In genomic region chr7:18461785-18462467, GRCh38 we compare ENCODE assay signal across 21 cellular contexts. TPM values are rescaled to one million over a fixed set of nuclear protein-coding genes. Genes with fewer than 3 reads are reported as not detected.
A peak's percentile ranks its signal among the peaks of the same experiment; 100 is the strongest.
DNase-seq lines count a peak whose midpoint lies in the region; ATAC-seq and TF ChIP-seq lines count a peak whose summit lies in the region.
"Had no signal": no experiment of that assay in that cellular context is flagged by ENCODE, and none has a peak within 500 bp of the region (broad histone marks: within the 10 kb centered on the region; RNA-seq: fewer than 3 reads in every experiment).

No MANE protein-coding gene starts in this region.

- no peak for TF ChIP-seq CTCF in activated CD8-positive, alpha-beta T cell treated with anti-CD3 and anti-CD28 coated beads for 36 hours (IDR thresholded peaks at IDR 0.05)

- no peak overlapping the region for H3K4me3 Mint-ChIP-seq in activated CD8-positive, alpha-beta T cell treated with anti-CD3 and anti-CD28 coated beads for 36 hours
- no peak overlapping the region for H3K4me3 Mint-ChIP-seq in activated CD8-positive, alpha-beta T cell treated with anti-CD3 and anti-CD28 coated beads, Interleukin-2, amount 10 ng/mL, durations not matched to agents 7 days and 5 days
- peak overlapping the region in 1 of 2 donors; percentile 22 for H3K4me3 Mint-ChIP-seq in stimulated activated naive B cell treated with anti-CD40 and anti-IgM and Interleukin-4, amounts not matched to agents 10 μg/mL and 1 μg/mL and 100 μg/mL, for 72 hours
- H3K4me3 Mint-ChIP-seq: memory B cell, neural crest cell had no signal

- no peaks in the 10 kb centered on the region for H3K36me3 Mint-ChIP-seq in activated CD8-positive, alpha-beta T cell treated with anti-CD3 and anti-CD28 coated beads for 36 hours (ENCODE audit: low read depth)
- H3K36me3 Mint-ChIP-seq in activated CD8-positive, alpha-beta T cell treated with anti-CD3 and anti-CD28 coated beads, Interleukin-2, amount 10 ng/mL, durations not matched to agents 7 days and 5 days (ENCODE audit: low read depth): no peaks in the 10 kb centered on the region
- no peaks in the 10 kb centered on the region for H3K36me3 Mint-ChIP-seq in stimulated activated naive B cell treated with anti-CD40 and anti-IgM and Interleukin-4, amounts not matched to agents 10 μg/mL and 1 μg/mL and 100 μg/mL, for 72 hours
- H3K36me3 Mint-ChIP-seq: memory B cell had no signal

- peak; percentile 42 for ATAC-seq in activated CD8-positive, alpha-beta T cell treated with anti-CD3 and anti-CD28 coated beads for 36 hours
- ATAC-seq in activated CD8-positive, alpha-beta T cell treated with anti-CD3 and anti-CD28 coated beads, Interleukin-2, amount 10 ng/mL, durations not matched to agents 7 days and 5 days: no peak
- ATAC-seq in GM21515 (IDR thresholded peaks at IDR 0.05; ENCODE audit: unreplicated experiment) (peak; percentile 51), HG03378 (IDR thresholded peaks at IDR 0.05; ENCODE audit: unreplicated experiment) (peak; percentile 53), HG03108 (IDR thresholded peaks at IDR 0.05; ENCODE audit: unreplicated experiment) (no peak)
- peak; percentile 53 to 67 for ATAC-seq in stimulated activated naive B cell treated with anti-CD40 and anti-IgM and Interleukin-4, amounts not matched to agents 10 μg/mL and 1 μg/mL and 100 μg/mL, for 72 hours (replicated peaks)
- ATAC-seq: HCT116 had no signal

- CTCF ChIA-PET in activated CD8-positive, alpha-beta T cell treated with anti-CD3 and anti-CD28 coated beads for 36 hours (lab: Charles Lee): no interaction called here
- CTCF ChIA-PET in activated CD8-positive, alpha-beta T cell treated with anti-CD3 and anti-CD28 coated beads, Interleukin-2, amount 10 ng/mL, durations not matched to agents 7 days and 5 days (lab: Charles Lee): no interaction called here

- no peaks in the 10 kb centered on the region for H3K9me3 Mint-ChIP-seq in activated CD8-positive, alpha-beta T cell treated with anti-CD3 and anti-CD28 coated beads for 36 hours
- H3K9me3 Mint-ChIP-seq in activated CD8-positive, alpha-beta T cell treated with anti-CD3 and anti-CD28 coated beads, Interleukin-2, amount 10 ng/mL, durations not matched to agents 7 days and 5 days (ENCODE audit: insufficient read depth): no peaks in the 10 kb centered on the region
- H3K9me3 Mint-ChIP-seq in stimulated activated naive B cell treated with anti-CD40 and anti-IgM and Interleukin-4, amounts not matched to agents 10 μg/mL and 1 μg/mL and 100 μg/mL, for 72 hours: no peaks in the 10 kb centered on the region
- H3K9me3 Mint-ChIP-seq: memory B cell, neural crest cell had no signal

- intact Hi-C loops in activated CD8-positive, alpha-beta T cell treated with anti-CD3 and anti-CD28 coated beads for 36 hours (cut with micrococcal nuclease): no loop called here

- DNase-seq in activated CD8-positive, alpha-beta T cell treated with anti-CD3 and anti-CD28 coated beads for 36 hours: no peak
- DNase-seq in activated CD8-positive, alpha-beta T cell treated with anti-CD3 and anti-CD28 coated beads, Interleukin-2, amount 10 ng/mL, durations not matched to agents 7 days and 5 days: no peak
- no peak for DNase-seq in stimulated activated naive B cell treated with anti-CD40 and anti-IgM and Interleukin-4, amounts not matched to agents 10 μg/mL and 1 μg/mL and 100 μg/mL, for 72 hours
- DNase-seq in NCI-H69 (lab: John Stamatoyannopoulos, UW) (no peak), medulla oblongata (ENCODE audit: extremely low spot score) (no peak)
- DNase-seq: activated CD4-positive, alpha-beta T cell treated with anti-CD3 and anti-CD28 coated beads for 1 hour; activated gamma-delta T cell; effector memory CD4-positive, alpha-beta T cell; GF-D8; islet precursor cell; KBM-7; NCI-H2081; NCI-H524 treated with DMSO at 0.1 percent for 48 hours; spleen; T1000 had no signal

- H3K27me3 Mint-ChIP-seq in activated CD8-positive, alpha-beta T cell treated with anti-CD3 and anti-CD28 coated beads for 36 hours: no peaks in the 10 kb centered on the region
- H3K27me3 Mint-ChIP-seq in activated CD8-positive, alpha-beta T cell treated with anti-CD3 and anti-CD28 coated beads, Interleukin-2, amount 10 ng/mL, durations not matched to agents 7 days and 5 days (ENCODE audit: low read depth): no peaks in the 10 kb centered on the region
- H3K27me3 Mint-ChIP-seq in stimulated activated naive B cell treated with anti-CD40 and anti-IgM and Interleukin-4, amounts not matched to agents 10 μg/mL and 1 μg/mL and 100 μg/mL, for 72 hours: no peaks in the 10 kb centered on the region
- H3K27me3 Mint-ChIP-seq: memory B cell had no signal

- POLR2A ChIA-PET in activated CD8-positive, alpha-beta T cell treated with anti-CD3 and anti-CD28 coated beads for 36 hours (lab: Charles Lee): no interaction called here
- POLR2A ChIA-PET in activated CD8-positive, alpha-beta T cell treated with anti-CD3 and anti-CD28 coated beads, Interleukin-2, amount 10 ng/mL, durations not matched to agents 7 days and 5 days (lab: Charles Lee): no interaction called here

- no peak overlapping the region for H3K27ac Mint-ChIP-seq in activated CD8-positive, alpha-beta T cell treated with anti-CD3 and anti-CD28 coated beads for 36 hours
- no peak overlapping the region for H3K27ac Mint-ChIP-seq in activated CD8-positive, alpha-beta T cell treated with anti-CD3 and anti-CD28 coated beads, Interleukin-2, amount 10 ng/mL, durations not matched to agents 7 days and 5 days
- no peak overlapping the region for H3K27ac Mint-ChIP-seq in stimulated activated naive B cell treated with anti-CD40 and anti-IgM and Interleukin-4, amounts not matched to agents 10 μg/mL and 1 μg/mL and 100 μg/mL, for 72 hours
- H3K27ac Mint-ChIP-seq: memory B cell had no signal

- peaks cover 9% of the 10 kb centered on the region for H3K4me1 Mint-ChIP-seq in activated CD8-positive, alpha-beta T cell treated with anti-CD3 and anti-CD28 coated beads for 36 hours (ENCODE audit: low read depth)
- no peaks in the 10 kb centered on the region for H3K4me1 Mint-ChIP-seq in activated CD8-positive, alpha-beta T cell treated with anti-CD3 and anti-CD28 coated beads, Interleukin-2, amount 10 ng/mL, durations not matched to agents 7 days and 5 days (ENCODE audit: low read depth)
- H3K4me1 Mint-ChIP-seq in stimulated activated naive B cell treated with anti-CD40 and anti-IgM and Interleukin-4, amounts not matched to agents 10 μg/mL and 1 μg/mL and 100 μg/mL, for 72 hours: peaks cover 14 to 45% of the 10 kb centered on the region in 2 donors

RNA-seq across cellular contexts. Expression of gene HDAC9, which starts 33.6 kb away (rescaled TPM):
- total RNA-seq in activated CD8-positive, alpha-beta T cell treated with anti-CD3 and anti-CD28 coated beads for 36 hours: 1 to 10 TPM; 1.5 to 3.0 TPM
- 1 to 10 TPM in 1 of 2 experiments, under 1 TPM in 1; 0.92 to 1.4 TPM for total RNA-seq in activated CD8-positive, alpha-beta T cell treated with anti-CD3 and anti-CD28 coated beads, Interleukin-2, amount 10 ng/mL, durations not matched to agents 7 days and 5 days

Comparison
In these comparisons a context has a peak if more than half of its experiments do, and no peak if none do; other contexts are left out.
1. ATAC-seq: peak in activated CD8-positive, alpha-beta T cell treated with anti-CD3 and anti-CD28 coated beads for 36 hours (single experiment), GM21515 (single experiment), HG03378 (single experiment) and stimulated activated naive B cell treated with anti-CD40 and anti-IgM and Interleukin-4, amounts not matched to agents 10 μg/mL and 1 μg/mL and 100 μg/mL, for 72 hours (2 of 2); none in activated CD8-positive, alpha-beta T cell treated with anti-CD3 and anti-CD28 coated beads, Interleukin-2, amount 10 ng/mL, durations not matched to agents 7 days and 5 days (single experiment) and HG03108 (single experiment).